Comparison of ENCODE assay signal across 15 cellular contexts in the genomic region with DNA sequence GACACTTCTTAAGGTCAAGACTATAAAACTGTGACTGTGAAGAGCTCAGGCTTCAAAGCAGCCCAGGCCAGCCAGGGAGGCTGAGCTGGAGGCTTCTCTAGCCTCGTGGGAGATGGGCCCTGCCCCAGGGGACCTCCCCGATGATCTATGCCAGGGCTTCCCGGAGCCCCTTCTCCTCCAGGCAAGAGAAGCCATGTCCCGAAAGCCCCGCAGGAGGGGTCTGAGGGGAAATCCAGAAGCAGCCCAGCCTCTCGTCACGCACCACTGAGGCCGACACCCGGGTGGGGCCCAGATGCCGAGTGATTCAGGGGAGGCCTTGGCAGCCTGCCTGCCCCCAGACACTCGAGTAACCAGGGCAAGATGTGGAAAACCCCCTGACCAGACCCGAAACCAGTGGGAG.
DNase-seq lines count a peak whose midpoint lies in the region; ATAC-seq, FAIRE-seq and TF ChIP-seq lines count a peak whose summit lies in the region.
"Had no signal": no experiment of that assay in that cellular context is flagged by ENCODE, and none has a peak within 500 bp of the region (broad histone marks: within the 10 kb centered on the region; RNA-seq: fewer than 3 reads in every experiment).

No MANE protein-coding gene starts in this region.

- POLR2A ChIA-PET in H1 (lab: Charles Lee; ENCODE audit: partially characterized antibody), result interaction anchor here (1.3 kb wide), 1 partner anchor 10 kb away, joined by 6 read pairs; no protein-coding TSS in a partner anchor

- 0 out of 2 replicates have a peak overlapping the region, but pooled peaks have one; percentile 63 for H4K8ac ChIP-seq in H1 (ENCODE audit: extremely low read depth, insufficient read depth, low read length)

- no peak overlapping the region for H2AFZ ChIP-seq in H1 (ENCODE audit: low read length)

- FAIRE-seq in H1 (lab: Jason Lieb, UNC), result no peak
- FAIRE-seq: GM19239 had no signal

- H2BK5ac ChIP-seq in H1 (ENCODE audit: low read depth, low read length), result no peak overlapping the region

- no peak for TF ChIP-seq CTCF in H1 (IDR thresholded peaks at IDR 0.05; ENCODE audit: control extremely low read depth in 1 of 3, insufficient read depth in 1 of 3, low read depth in 1 of 3, low read length in 3 of 3)
- TF ChIP-seq CTCF in upper lobe of right lung (IDR thresholded peaks at IDR 0.05), result no peak
- TF ChIP-seq CTCF in HFFc6 (IDR thresholded peaks at IDR 0.05), result no peak
- TF ChIP-seq CTCF in lower leg skin (IDR thresholded peaks at IDR 0.05), result no peak
- TF ChIP-seq CTCF in CD14-positive monocyte (IDR thresholded peaks at IDR 0.05), result no peak

- no peak overlapping the region for H3K23ac ChIP-seq in H1 (ENCODE audit: insufficient read length)

- H3K9ac ChIP-seq in H1 (replicated peaks in 1 of 4; ENCODE audit: extremely low read depth in 1 of 4, low read depth in 3 of 4, low read length in 3 of 4), result no peak overlapping the region

- H3K4me1 Mint-ChIP-seq in HFFc6 (ENCODE audit: low read depth), result peaks cover 10% of the 10 kb centered on the region
- H3K4me1 Mint-ChIP-seq in CD14-positive monocyte, result no peaks in the 10 kb centered on the region
- H3K4me1 Mint-ChIP-seq: brain had no signal

- no peaks in the 10 kb centered on the region for H3K36me3 Mint-ChIP-seq in HFFc6 (ENCODE audit: low read depth)
- no peaks in the 10 kb centered on the region for H3K36me3 Mint-ChIP-seq in CD14-positive monocyte
- H3K36me3 Mint-ChIP-seq: brain, natural killer cell had no signal

- H3K27ac ChIP-seq in H1 (ENCODE audit: low read depth, low read length) (no peak overlapping the region), upper lobe of right lung (no peak overlapping the region)

- H3K23me2 ChIP-seq in H1 (ENCODE audit: low read depth, low read length), result no peaks in the 10 kb centered on the region

- TF ChIP-seq RAD21 in H1 (IDR thresholded peaks at IDR 0.05 in 1 of 2, conservative IDR thresholded peaks at IDR 0.05 in 1 of 2; ENCODE audit: low read depth in 2 of 2, low read length in 2 of 2), result no peak

- no peak overlapping the region for H3K18ac ChIP-seq in H1 (ENCODE audit: extremely low read depth, low read length)

- H3K4ac ChIP-seq in H1 (replicated peaks; ENCODE audit: insufficient read length, low read depth, low read length), result no peak overlapping the region

- peaks cover 0 to 1% of the 10 kb centered on the region in 2 experiments for H4K20me1 ChIP-seq in H1 (replicated peaks in 1 of 2; ENCODE audit: control insufficient read depth in 1 of 2, insufficient read depth in 2 of 2, low read length in 2 of 2)

- no peaks in the 10 kb centered on the region for H3K79me1 ChIP-seq in H1 (ENCODE audit: low read depth, low read length)

- H3K27me3 ChIP-seq in H1 (replicated peaks in 1 of 4; ENCODE audit: control insufficient read depth in 3 of 4, extremely low read depth in 1 of 4, insufficient read depth in 3 of 4, low read length in 3 of 4), result no peaks in the 10 kb centered on the region; a peak in 1 of 7 replicates
- H3K27me3 ChIP-seq in upper lobe of right lung, result no peaks in the 10 kb centered on the region

- H3K4me1 ChIP-seq in H1 (replicated peaks in 1 of 4; ENCODE audit: control insufficient read depth in 3 of 4, insufficient read depth in 4 of 4, low read length in 3 of 4), result no peaks in the 10 kb centered on the region
- H3K4me1 ChIP-seq in upper lobe of right lung, result no peaks in the 10 kb centered on the region

- CTCF ChIA-PET in H1 (lab: Charles Lee; ENCODE audit: partially characterized antibody), result interaction anchor here (0.8 to 2.7 kb wide), 9 partner anchors 11 to 100 kb away, joined by 3 to 10 read pairs (median 4); no protein-coding TSS in a partner anchor

- no peak overlapping the region for H2BK12ac ChIP-seq in H1 (ENCODE audit: low read depth, low read length)

- no peak for TF ChIP-seq POLR2A in H1 (IDR thresholded peaks at IDR 0.05; ENCODE audit: control extremely low read depth in 1 of 2, low read depth in 2 of 2, low read length in 2 of 2)
- no peak for TF ChIP-seq POLR2A in lower leg skin (IDR thresholded peaks at IDR 0.05)

- no peak overlapping the region for H4K5ac ChIP-seq in H1 (ENCODE audit: insufficient read length, low read depth, low read length)

- H3K27ac Mint-ChIP-seq in HFFc6 (no peak overlapping the region), CD14-positive monocyte (no peak overlapping the region)
- H3K27ac Mint-ChIP-seq: brain, natural killer cell had no signal

- no peak overlapping the region for H2BK20ac ChIP-seq in H1 (ENCODE audit: low read length)

- H3K14ac ChIP-seq in H1 (ENCODE audit: insufficient read length), result no peak overlapping the region

- H3K9me3 ChIP-seq in H1 (ENCODE audit: insufficient read depth in 2 of 2, low read depth in 1 of 2, low read length in 1 of 2) (no peaks in the 10 kb centered on the region), upper lobe of right lung (no peaks in the 10 kb centered on the region)

- H3K4me3 ChIP-seq in H1 (ENCODE audit: extremely low read depth in 1 of 4, insufficient read depth in 2 of 4, low read depth in 3 of 4, low read length in 4 of 4) (no peak overlapping the region), upper lobe of right lung (no peak overlapping the region), lower leg skin (ENCODE audit: low read depth, poor library complexity, severe bottlenecking) (no peak overlapping the region)

- no peaks in the 10 kb centered on the region for H3K79me2 ChIP-seq in H1 (ENCODE audit: control insufficient read depth in 1 of 2, insufficient read depth in 2 of 2, low read length in 2 of 2)

- H3K56ac ChIP-seq in H1 (replicated peaks; ENCODE audit: insufficient read length, low read depth, low read length), result no peak overlapping the region

- H2BK120ac ChIP-seq in H1 (replicated peaks; ENCODE audit: low read depth, low read length), result no peak overlapping the region

- H3K36me3 ChIP-seq in H1 (ENCODE audit: control insufficient read depth in 2 of 4, insufficient read depth in 4 of 4, low read length in 3 of 4) (no peaks in the 10 kb centered on the region), upper lobe of right lung (no peaks in the 10 kb centered on the region)

- H3K9me3 Mint-ChIP-seq in HFFc6 (no peaks in the 10 kb centered on the region), CD14-positive monocyte (no peaks in the 10 kb centered on the region)
- H3K9me3 Mint-ChIP-seq: brain, natural killer cell had no signal

- peak; percentile 71 for ATAC-seq in GM18868 (IDR thresholded peaks at IDR 0.05; ENCODE audit: unreplicated experiment)
- peak; percentile 63 for ATAC-seq in HG03432 (IDR thresholded peaks at IDR 0.05; ENCODE audit: unreplicated experiment)
- no peak for ATAC-seq in upper lobe of right lung
- ATAC-seq: natural killer cell had no signal

- no peak for DNase-seq in H1 (ENCODE audit: low read depth in 1 of 2, low spot score in 2 of 2)
- DNase-seq in upper lobe of right lung, result peak; percentile 57
- DNase-seq in HFFc6, result no peak
- no peak for DNase-seq in lower leg skin (ENCODE audit: low spot score in 2 of 2)
- DNase-seq in CD14-positive monocyte (ENCODE audit: low spot score), result no peak
- DNase-seq: activated CD4-positive, alpha-beta T cell treated with anti-CD3 and anti-CD28 coated beads, Interleukin-2, amount 50 U/mL, for 1 hour; activated effector memory CD4-positive, alpha-beta T cell treated with Interleukin-2 at 50 U/mL for 16 hours; effector CD8-positive, alpha-beta T cell; head of caudate nucleus; natural killer cell; NCI-H187 had no signal

- H2AK5ac ChIP-seq in H1 (ENCODE audit: low read depth, low read length), result no peak overlapping the region

- H4K91ac ChIP-seq in H1 (replicated peaks; ENCODE audit: insufficient read length, low read length), result no peak overlapping the region

- TF ChIP-seq EP300 in H1 (IDR thresholded peaks at IDR 0.05; ENCODE audit: borderline replicate concordance in 1 of 2, low read depth in 2 of 2, low read length in 2 of 2), result no peak

- no peak overlapping the region for H3K4me2 ChIP-seq in H1 (ENCODE audit: insufficient read depth in 1 of 2, low read depth in 2 of 2, low read length in 2 of 2)

- intact Hi-C loops in upper lobe of right lung (cut with DNase I) (no loop called here), lower leg skin (cut with DNase I; ENCODE audit: low total_unique reads) (no loop called here), CD14-positive monocyte (cut with micrococcal nuclease) (no loop called here)

- 91% methylated on average over 12 of the region's 12 CpGs; no CpG with 5 or more reads in 1 of the 2 experiments for WGBS in H1 (ENCODE audit: extremely low coverage in 1 of 2, insufficient coverage in 1 of 2, insufficient read length in 1 of 2, insufficient replicate concordance in 2 of 2, low coverage in 1 of 2, low lambda C conversion rate in 2 of 2, missing lambda C conversion rate in 1 of 2), 2 experiments
- WGBS in lower leg skin, 2 donors, result 40 to 65% methylated on average over 9 to 12 of the region's 12 CpGs

- H2BK15ac ChIP-seq in H1 (ENCODE audit: low read length), result no peak overlapping the region

- H3K27me3 Mint-ChIP-seq in HFFc6 (ENCODE audit: insufficient read depth) (peaks cover 2% of the 10 kb centered on the region; the same call in 1 of the 2 replicates), CD14-positive monocyte (ENCODE audit: low read depth in 3 of 3) (no peaks in the 10 kb centered on the region)

- H3K4me3 Mint-ChIP-seq in HFFc6 (no peak overlapping the region), CD14-positive monocyte (no peak overlapping the region)
- H3K4me3 Mint-ChIP-seq: brain, natural killer cell had no signal

TF ChIP-seq in H1, 55 proteins besides CTCF, POLR2A, EP300 and RAD21:
- TF ChIP-seq SP1 (IDR thresholded peaks at IDR 0.05; ENCODE audit: low read depth, low read length) (no peak), PHF8 (conservative IDR thresholded peaks at IDR 0.05; ENCODE audit: low read depth, low read length) (no peak), FOSL1 (IDR thresholded peaks at IDR 0.05; ENCODE audit: insufficient read depth, low read depth, low read length) (no peak), CBX8 (IDR thresholded peaks at IDR 0.05; ENCODE audit: borderline replicate concordance, low read depth, low read length) (no peak), CREB1 (IDR thresholded peaks at IDR 0.05) (no peak), SAP30 (IDR thresholded peaks at IDR 0.05; ENCODE audit: insufficient read depth, insufficient replicate concordance, low read length) (no peak), SIN3A (conservative IDR thresholded peaks at IDR 0.05 in 1 of 2, IDR thresholded peaks at IDR 0.05 in 1 of 2; ENCODE audit: low read depth in 1 of 2, low read length in 2 of 2) (no peak)
- TF ChIP-seq, protein P1, sequence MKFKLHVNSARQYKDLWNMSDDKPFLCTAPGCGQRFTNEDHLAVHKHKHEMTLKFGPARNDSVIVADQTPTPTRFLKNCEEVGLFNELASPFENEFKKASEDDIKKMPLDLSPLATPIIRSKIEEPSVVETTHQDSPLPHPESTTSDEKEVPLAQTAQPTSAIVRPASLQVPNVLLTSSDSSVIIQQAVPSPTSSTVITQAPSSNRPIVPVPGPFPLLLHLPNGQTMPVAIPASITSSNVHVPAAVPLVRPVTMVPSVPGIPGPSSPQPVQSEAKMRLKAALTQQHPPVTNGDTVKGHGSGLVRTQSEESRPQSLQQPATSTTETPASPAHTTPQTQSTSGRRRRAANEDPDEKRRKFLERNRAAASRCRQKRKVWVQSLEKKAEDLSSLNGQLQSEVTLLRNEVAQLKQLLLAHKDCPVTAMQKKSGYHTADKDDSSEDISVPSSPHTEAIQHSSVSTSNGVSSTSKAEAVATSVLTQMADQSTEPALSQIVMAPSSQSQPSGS (IDR thresholded peaks at IDR 0.05; ENCODE audit: low read length), result no peak
